Comparison of ENCODE assay signal across 1 cellular context in genomic region chr5:103561670-103562069, GRCh38.
TF ChIP-seq lines count a peak whose summit lies in the region.

No MANE protein-coding gene starts in this region.

TF ChIP-seq in H1, 55 proteins besides CTCF, POLR2A, EP300 and RAD21 (continued from another document):
- TF ChIP-seq NANOG (IDR thresholded peaks at IDR 0.05; ENCODE audit: insufficient read depth, low read depth, low read length, poor library complexity, severe bottlenecking) = no peak
- no peak for TF ChIP-seq CBX5 (IDR thresholded peaks at IDR 0.05; ENCODE audit: low read depth, low read length)
